In genomic region chr3:55609230-55610100, GRCh38 we compare ENCODE assay signal across 18 cellular contexts.
DNase-seq lines count a peak whose midpoint lies in the region; ATAC-seq, FAIRE-seq and TF ChIP-seq lines count a peak whose summit lies in the region.
"Had no signal": no experiment of that assay in that cellular context is flagged by ENCODE, and none has a peak within 500 bp of the region (broad histone marks: within the 10 kb centered on the region; RNA-seq: fewer than 3 reads in every experiment).

No MANE protein-coding gene starts in this region.

- H3K9me1 ChIP-seq in keratinocyte (ENCODE audit: control insufficient read depth, extremely low read depth, insufficient read depth, low read length), result no peaks in the 10 kb centered on the region

- SMC1A ChIA-PET in GM12878 (lab: Charles Lee; ENCODE audit: uncharacterized antibody, unreplicated experiment), result interaction anchor here (1.2 to 3.2 kb wide), 5 partner anchors 10 to 82 kb away, joined by 4 to 37 read pairs (median 9); no protein-coding TSS in a partner anchor

- H3K9me3 ChIP-seq in GM12878 (replicated peaks; ENCODE audit: control insufficient read depth, insufficient read depth, low read length) (no peaks in the 10 kb centered on the region; the same call in 2 of the 3 replicates), keratinocyte (ENCODE audit: control insufficient read depth, low read depth, low read length) (no peaks in the 10 kb centered on the region), aorta (ENCODE audit: control insufficient read depth, low read length) (no peaks in the 10 kb centered on the region)
- H3K9me3 ChIP-seq: ascending aorta, sigmoid colon, tibial artery had no signal

- H3K4me1 ChIP-seq in GM12878 (ENCODE audit: control insufficient read depth, insufficient read depth, low read length), result peaks cover 26% of the 10 kb centered on the region
- peaks cover 5% of the 10 kb centered on the region for H3K4me1 ChIP-seq in keratinocyte (ENCODE audit: control insufficient read depth, extremely low read depth, insufficient read depth, low read length)
- no peaks in the 10 kb centered on the region for H3K4me1 ChIP-seq in aorta (ENCODE audit: control insufficient read depth in 1 of 2, insufficient read depth in 2 of 2, low read length in 2 of 2)
- H3K4me1 ChIP-seq: ascending aorta, sigmoid colon, tibial artery had no signal

- no peak for TF ChIP-seq EP300 in GM12878 (IDR thresholded peaks at IDR 0.05; ENCODE audit: borderline replicate concordance in 1 of 2, control insufficient read depth in 1 of 2, low read depth in 2 of 2, low read length in 2 of 2)

- H2AFZ ChIP-seq in GM12878 (ENCODE audit: control insufficient read depth, low read depth, low read length) (0 out of 2 replicates have a peak overlapping the region, but pooled peaks have one; percentile 25), keratinocyte (ENCODE audit: control insufficient read depth, low read length) (no peak overlapping the region)

- H4K20me1 ChIP-seq in GM12878 (ENCODE audit: control insufficient read depth, insufficient read depth) (no peaks in the 10 kb centered on the region), keratinocyte (ENCODE audit: control insufficient read depth, extremely low read depth, insufficient read depth, low read length) (no peaks in the 10 kb centered on the region)

- 80% methylated on average over 13 of the region's 13 CpGs for whole genome bisulfite sequencing in GM12878 (ENCODE audit: insufficient coverage, insufficient replicate concordance, low lambda C conversion rate, missing lambda C conversion rate)
- 81 to 83% methylated on average over 13 of the region's 13 CpGs for WGBS in aorta, 2 donors

- dilution Hi-C loops in keratinocyte (cut with MboI; ENCODE audit: extremely low pct_ligation_motif_present, low sequenced_read_pairs), result no loop called here

- DNase-seq in ELF-1 (ENCODE audit: low read depth, low spot score) (peak; percentile 58), HFF-Myc (ENCODE audit: extremely low read depth, low read depth) (no peak), GM12878 (ENCODE audit: low read depth, low spot score) (no peak), keratinocyte (ENCODE audit: low read depth, low spot score) (no peak), occipital lobe (lab: John Stamatoyannopoulos, UW) (no peak), HuH-7 (ENCODE audit: low spot score) (no peak), superior temporal gyrus (ENCODE audit: extremely low spot score) (no peak), aorta (no peak)
- DNase-seq: activated CD8-positive, alpha-beta memory T cell treated with anti-CD3 and anti-CD28 coated beads, Interleukin-2, amount 10 ng/mL, durations not matched to agents 7 days and 5 days; activated gamma-delta T cell treated with Interleukin-2 at 50 U/mL for 16 hours; mammary epithelial cell; NCI-H510A; sigmoid colon; stimulated activated CD4-positive, alpha-beta T cell treated with anti-CD3 and anti-CD28 coated beads, Interleukin-4, amount 100 ng/mL, for 1 hour; tibial artery had no signal

- ATAC-seq in GM12878 (no peak), aorta (ENCODE audit: low FRiP score) (no peak)
- ATAC-seq: activated CD8-positive, alpha-beta memory T cell treated with anti-CD3 and anti-CD28 coated beads, Interleukin-2, amount 10 ng/mL, durations not matched to agents 7 days and 5 days had no signal

- no peak overlapping the region for H3K4me3 ChIP-seq in HFF-Myc (replicated peaks; ENCODE audit: low read depth, low read length)
- H3K4me3 ChIP-seq in GM12878, result no peak overlapping the region
- H3K4me3 ChIP-seq in keratinocyte (ENCODE audit: control insufficient read depth in 2 of 3, extremely low read depth in 1 of 3, insufficient read depth in 2 of 3, low read depth in 1 of 3, low read length in 3 of 3), result no peak overlapping the region
- H3K4me3 ChIP-seq in aorta (ENCODE audit: low read length in 2 of 2), result no peak overlapping the region
- H3K4me3 ChIP-seq: ascending aorta, sigmoid colon, tibial artery had no signal

- RAD21 ChIA-PET in GM12878 (lab: Charles Lee; ENCODE audit: unreplicated experiment), result interaction anchor here (1.5 kb wide), 1 partner anchor 112 kb away, joined by 4 read pairs; no protein-coding TSS in a partner anchor

- BruUV-seq in GM12878 (replicated peaks; lab: Mats Ljungman, UMichigan), result no TSS peak

- no peak overlapping the region for H3K9ac ChIP-seq in GM12878 (ENCODE audit: control insufficient read depth, insufficient read depth, low read length)
- H3K9ac ChIP-seq in keratinocyte (ENCODE audit: control insufficient read depth, extremely low read depth, insufficient read depth, low read length), result no peak overlapping the region
- H3K9ac ChIP-seq: KMS-11 had no signal

- POLR2A ChIA-PET in GM12878 (lab: Charles Lee), result interaction anchor here (1.3 to 1.5 kb wide), 2 partner anchors 51 to 78 kb away, joined by 3 read pairs; no protein-coding TSS in a partner anchor

- H3K79me2 ChIP-seq in GM12878 (ENCODE audit: control insufficient read depth, insufficient read depth, low read length), result no peaks in the 10 kb centered on the region
- H3K79me2 ChIP-seq in keratinocyte (ENCODE audit: control insufficient read depth, insufficient read depth, low read length), result no peaks in the 10 kb centered on the region

- intact Hi-C loops in GM12878 (cut with micrococcal nuclease; ENCODE audit: unreplicated experiment) (loop anchor here (5.0 kb wide), 3 partner anchors 68 to 122 kb away; partner anchors contain the start of gene WNT5A), aorta (cut with DNase I) (no loop called here)

- TF ChIP-seq CTCF in HFF-Myc (IDR thresholded peaks at IDR 0.05; ENCODE audit: low read depth, low read length, missing control alignments) (peak; percentile 12), GM12878 (IDR thresholded peaks at IDR 0.05 in 2 of 3, conservative IDR thresholded peaks at IDR 0.05 in 1 of 3; ENCODE audit: control insufficient read depth in 2 of 3, extremely low read depth in 1 of 3, insufficient read depth in 1 of 3, low read depth in 3 of 3, low read length in 3 of 3) (peak in 1 of 3 experiments; percentile 2; a peak in 1 of 6 replicates), keratinocyte (optimal IDR thresholded peaks at IDR 0.05 in 1 of 3, IDR thresholded peaks at IDR 0.05 in 1 of 3, conservative IDR thresholded peaks at IDR 0.05 in 1 of 3; ENCODE audit: extremely low read depth in 1 of 3, insufficient read depth in 2 of 3, low read length in 3 of 3) (peak in 2 of 3 experiments; percentile 28 to 57)

- FAIRE-seq in GM12878 (lab: Jason Lieb, UNC) (no peak), keratinocyte (lab: Jason Lieb, UNC) (no peak)
- FAIRE-seq: RCC 7860 had no signal

- H3K27ac ChIP-seq in GM12878 (ENCODE audit: control insufficient read depth, insufficient read depth) (no peak overlapping the region), keratinocyte (ENCODE audit: control insufficient read depth, insufficient read depth, low read length) (no peak overlapping the region), aorta (ENCODE audit: low read depth in 1 of 2, low read length in 2 of 2) (no peak overlapping the region)
- H3K27ac ChIP-seq: ascending aorta, KMS-11, sigmoid colon, tibial artery had no signal

- H3K27me3 ChIP-seq in GM12878 (replicated peaks in 1 of 2; ENCODE audit: control insufficient read depth in 2 of 2, insufficient read depth in 2 of 2, low read length in 1 of 2) (no peaks in the 10 kb centered on the region), keratinocyte (ENCODE audit: control insufficient read depth, extremely low read depth, insufficient read depth, low read length) (no peaks in the 10 kb centered on the region), aorta (ENCODE audit: control insufficient read depth in 1 of 2, insufficient read depth in 2 of 2, low read length in 1 of 2) (no peaks in the 10 kb centered on the region)
- H3K27me3 ChIP-seq: ascending aorta, sigmoid colon, tibial artery had no signal

- in situ Hi-C loops in GM12878 (cut with MboI), result no loop called here

- no peak for TF ChIP-seq POLR2A in GM12878 (IDR thresholded peaks at IDR 0.05; ENCODE audit: low read depth, low read length)

- peak overlapping the region; percentile 51; the same call in 1 of the 2 replicates for H3K4me2 ChIP-seq in GM12878 (ENCODE audit: control insufficient read depth, insufficient read depth)
- no peak overlapping the region for H3K4me2 ChIP-seq in keratinocyte (ENCODE audit: control insufficient read depth, extremely low read depth, insufficient read depth, low read depth, low read length)
- H3K4me2 ChIP-seq: KMS-11 had no signal

- TF ChIP-seq RAD21 in GM12878 (IDR thresholded peaks at IDR 0.05; ENCODE audit: insufficient read depth, low read depth, low read length), result no peak

- CTCF ChIA-PET in GM12878 (lab: Yijun Ruan, JAX), result interaction anchor here (0.6 to 2.9 kb wide), 3 partner anchors 10 to 1179 kb away, joined by 3 to 14 read pairs (median 3); no protein-coding TSS in a partner anchor

- no peaks in the 10 kb centered on the region for H3K36me3 ChIP-seq in GM12878 (ENCODE audit: control insufficient read depth in 2 of 2, insufficient read depth in 2 of 2, low read length in 1 of 2)
- no peaks in the 10 kb centered on the region for H3K36me3 ChIP-seq in keratinocyte (ENCODE audit: control insufficient read depth in 2 of 2, extremely low read depth in 1 of 2, insufficient read depth in 2 of 2, low read length in 2 of 2)
- H3K36me3 ChIP-seq in aorta (ENCODE audit: control insufficient read depth in 1 of 2, insufficient read depth in 2 of 2, low read length in 1 of 2), result no peaks in the 10 kb centered on the region
- H3K36me3 ChIP-seq: ascending aorta, sigmoid colon, tibial artery had no signal

TF ChIP-seq in GM12878, 131 proteins besides CTCF, POLR2A, EP300 and RAD21 (continues in another document):
- peak; percentile 57 for TF ChIP-seq USF1 (IDR thresholded peaks at IDR 0.05; ENCODE audit: borderline replicate concordance, extremely low read length, insufficient read depth, low read depth, low read length)
